In the genomic region with DNA sequence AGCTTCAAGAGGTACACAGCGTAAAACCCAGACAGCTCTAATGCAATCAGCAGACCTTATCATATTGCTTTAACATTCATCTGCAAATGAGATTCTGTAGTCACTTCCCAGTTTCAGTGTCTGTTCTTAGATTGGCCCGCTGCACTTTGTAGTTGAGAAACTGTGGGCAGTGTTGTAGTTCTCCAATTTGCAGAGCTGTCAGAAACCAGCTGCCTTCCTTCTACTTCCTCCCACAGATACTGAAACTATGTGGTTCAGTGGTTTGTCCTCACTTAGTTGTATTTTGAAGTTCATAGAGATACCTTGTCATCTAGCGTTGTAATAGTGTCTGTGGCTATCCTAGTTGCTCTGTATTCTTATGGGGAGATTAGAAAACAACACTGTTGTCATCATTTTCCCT, we compare ENCODE assay signal across 8 cellular contexts. TPM values are rescaled to one million over a fixed set of nuclear protein-coding genes. Genes with fewer than 3 reads are reported as not detected.
DNase-seq lines count a peak whose midpoint lies in the region; ATAC-seq, FAIRE-seq and TF ChIP-seq lines count a peak whose summit lies in the region.

No MANE protein-coding gene starts in this region.

- peak; percentile 100 for ATAC-seq in GM21423 (IDR thresholded peaks at IDR 0.05; ENCODE audit: unreplicated experiment)

- H3K4me3 ChIP-seq in small intestine (ENCODE audit: low read depth in 1 of 2, low read length in 2 of 2), result no peak overlapping the region
- no peak overlapping the region for H3K4me3 ChIP-seq in breast epithelium

- peaks cover 6% of the 10 kb centered on the region for H3K36me3 Mint-ChIP-seq in IgD-negative memory B cell
- peaks cover 30% of the 10 kb centered on the region for H3K36me3 Mint-ChIP-seq in activated T-helper 2 cell treated with anti-CD3 and anti-CD28 coated beads, Interferon-gamma antibody, Interleukin-2, Interleukin-4, amounts not matched to agents 10 μg/mL and 5 μg/mL and 100 μg/mL, durations not matched to agents 14 hours and 24 hours and 36 hours (ENCODE audit: low read depth)

- TF ChIP-seq CTCF in GM10266 (IDR thresholded peaks at IDR 0.05; ENCODE audit: control insufficient read depth, insufficient read depth, low read depth, missing control alignments) (no peak), breast epithelium (IDR thresholded peaks at IDR 0.05) (no peak)

- H3K4me1 ChIP-seq in small intestine (ENCODE audit: control insufficient read depth in 2 of 2, insufficient read depth in 1 of 2, low read depth in 1 of 2, low read length in 1 of 2), result no peaks in the 10 kb centered on the region
- H3K4me1 ChIP-seq in breast epithelium, result no peaks in the 10 kb centered on the region

- H3K4me3 Mint-ChIP-seq in IgD-negative memory B cell, result peak overlapping the region in 3 of 4 donors; percentile 63 to 70 (median 69)
- no peak overlapping the region for H3K4me3 Mint-ChIP-seq in activated T-helper 2 cell treated with anti-CD3 and anti-CD28 coated beads, Interferon-gamma antibody, Interleukin-2, Interleukin-4, amounts not matched to agents 10 μg/mL and 5 μg/mL and 100 μg/mL, durations not matched to agents 14 hours and 24 hours and 36 hours (ENCODE audit: low read depth)

- H3K9me3 ChIP-seq in small intestine (ENCODE audit: control insufficient read depth, low read depth), result no peaks in the 10 kb centered on the region
- H3K9me3 ChIP-seq in breast epithelium, result no peaks in the 10 kb centered on the region

- H3K27me3 ChIP-seq in small intestine (ENCODE audit: control insufficient read depth in 2 of 2, insufficient read depth in 2 of 2, low read length in 2 of 2), result no peaks in the 10 kb centered on the region
- no peaks in the 10 kb centered on the region for H3K27me3 ChIP-seq in breast epithelium

- peaks cover 9 to 18% (median 11%) of the 10 kb centered on the region in 3 donors for H3K4me1 Mint-ChIP-seq in IgD-negative memory B cell
- peaks cover 22% of the 10 kb centered on the region for H3K4me1 Mint-ChIP-seq in activated T-helper 2 cell treated with anti-CD3 and anti-CD28 coated beads, Interferon-gamma antibody, Interleukin-2, Interleukin-4, amounts not matched to agents 10 μg/mL and 5 μg/mL and 100 μg/mL, durations not matched to agents 14 hours and 24 hours and 36 hours (ENCODE audit: low read depth)

- 63 to 88% (median 64%) methylated on average over 3 of the region's 3 CpGs for WGBS in small intestine, 3 donors

- intact Hi-C loops in activated T-helper 2 cell treated with anti-CD3 and anti-CD28 coated beads, Interferon-gamma antibody, Interleukin-2, Interleukin-4, amounts not matched to agents 10 μg/mL and 5 μg/mL and 100 μg/mL, durations not matched to agents 14 hours and 24 hours and 36 hours (cut with micrococcal nuclease), result loop anchor here (1.0 to 5.0 kb wide), 7 partner anchors 28 to 418 kb away; a partner anchor contains a TSS
- intact Hi-C loops in breast epithelium (cut with DNase I; ENCODE audit: low total_unique reads), result no loop called here

- H3K36me3 ChIP-seq in small intestine (ENCODE audit: control insufficient read depth in 2 of 2, insufficient read depth in 2 of 2, low read length in 2 of 2) (peaks cover 2 to 3% of the 10 kb centered on the region in 2 donors), breast epithelium (no peaks in the 10 kb centered on the region)

- peaks cover 1% of the 10 kb centered on the region for H3K27me3 Mint-ChIP-seq in IgD-negative memory B cell
- H3K27me3 Mint-ChIP-seq in activated T-helper 2 cell treated with anti-CD3 and anti-CD28 coated beads, Interferon-gamma antibody, Interleukin-2, Interleukin-4, amounts not matched to agents 10 μg/mL and 5 μg/mL and 100 μg/mL, durations not matched to agents 14 hours and 24 hours and 36 hours (ENCODE audit: low read depth), result no peaks in the 10 kb centered on the region

- TF ChIP-seq POLR2A in breast epithelium (IDR thresholded peaks at IDR 0.05), result no peak

- FAIRE-seq in small intestine (lab: Jason Lieb, UNC), result no peak

- H3K27ac ChIP-seq in small intestine (ENCODE audit: low read depth in 1 of 2, low read length in 1 of 2) (no peak overlapping the region), breast epithelium (no peak overlapping the region)

- no peaks in the 10 kb centered on the region for H3K9me3 Mint-ChIP-seq in IgD-negative memory B cell
- no peaks in the 10 kb centered on the region for H3K9me3 Mint-ChIP-seq in activated T-helper 2 cell treated with anti-CD3 and anti-CD28 coated beads, Interferon-gamma antibody, Interleukin-2, Interleukin-4, amounts not matched to agents 10 μg/mL and 5 μg/mL and 100 μg/mL, durations not matched to agents 14 hours and 24 hours and 36 hours

- DNase-seq in GM10266 (ENCODE audit: extremely low spot score) (peak; percentile 55), small intestine (peak; percentile 20), retina (no peak), GM03348 (ENCODE audit: low spot score) (no peak), breast epithelium (ENCODE audit: low spot score in 2 of 2) (no peak)
- peak; percentile 62 for DNase-seq in activated T-helper 2 cell treated with anti-CD3 and anti-CD28 coated beads, Interferon-gamma antibody, Interleukin-2, Interleukin-4, amounts not matched to agents 10 μg/mL and 5 μg/mL and 100 μg/mL, durations not matched to agents 14 hours and 24 hours and 36 hours (ENCODE audit: low spot score)

- peak overlapping the region; percentile 3 to 59 (median 25) for H3K27ac Mint-ChIP-seq in IgD-negative memory B cell
- peak overlapping the region; percentile 67 for H3K27ac Mint-ChIP-seq in activated T-helper 2 cell treated with anti-CD3 and anti-CD28 coated beads, Interferon-gamma antibody, Interleukin-2, Interleukin-4, amounts not matched to agents 10 μg/mL and 5 μg/mL and 100 μg/mL, durations not matched to agents 14 hours and 24 hours and 36 hours

RNA-seq across cellular contexts. Expression of a gene that starts 39.6 kb away (rescaled TPM):
- polyA plus RNA-seq in IgD-negative memory B cell (not detected), small intestine (10 to 100 TPM in 2 of 3 donors, 1 to 10 TPM in 1; 7.4 to 22.1 (median 13.5) TPM)
- not detected in 2 replicates for total RNA-seq in activated T-helper 2 cell treated with anti-CD3 and anti-CD28 coated beads, Interferon-gamma antibody, Interleukin-2, Interleukin-4, amounts not matched to agents 10 μg/mL and 5 μg/mL and 100 μg/mL, durations not matched to agents 14 hours and 24 hours and 36 hours
- 1 to 10 TPM; 1.8 to 7.2 (median 6.9) TPM for total RNA-seq in breast epithelium

RNA-seq across cellular contexts. Expression of a gene that starts 53.4 kb away (rescaled TPM):
- 13.3 TPM for polyA plus RNA-seq in IgD-negative memory B cell
- total RNA-seq in activated T-helper 2 cell treated with anti-CD3 and anti-CD28 coated beads, Interferon-gamma antibody, Interleukin-2, Interleukin-4, amounts not matched to agents 10 μg/mL and 5 μg/mL and 100 μg/mL, durations not matched to agents 14 hours and 24 hours and 36 hours, result 39.1 and 39.5 TPM in 2 replicates
- 1 to 10 TPM; 4.9 to 6.0 (median 5.8) TPM for polyA plus RNA-seq in small intestine
- total RNA-seq in breast epithelium, result 10 to 100 TPM; 12.6 to 15.7 (median 15.7) TPM

Comparison
In these comparisons a context has a peak if more than half of its experiments do, and no peak if none do; other contexts are left out.
1. DNase-seq: peak in GM10266 (single experiment), activated T-helper 2 cell treated with anti-CD3 and anti-CD28 coated beads, Interferon-gamma antibody, Interleukin-2, Interleukin-4, amounts not matched to agents 10 μg/mL and 5 μg/mL and 100 μg/mL, durations not matched to agents 14 hours and 24 hours and 36 hours (single experiment) and small intestine (single experiment); none in retina (single experiment), GM03348 (single experiment) and breast epithelium (0 of 2).